ENCODE assay signal across 28 cellular contexts in genomic region chr7:113370910-113371309, GRCh38.
DNase-seq lines count a peak whose midpoint lies in the region; ATAC-seq and TF ChIP-seq lines count a peak whose summit lies in the region.
"Had no signal": no experiment of that assay in that cellular context is flagged by ENCODE, and none has a peak within 500 bp of the region (broad histone marks: within the 10 kb centered on the region; RNA-seq: fewer than 3 reads in every experiment).

No MANE protein-coding gene starts in this region.

- H3K4me3 ChIP-seq in HFF-Myc (replicated peaks; ENCODE audit: low read depth, low read length) (no peak overlapping the region), SK-N-SH (ENCODE audit: low read depth in 2 of 2, low read length in 1 of 2) (no peak overlapping the region)
- H3K4me3 ChIP-seq: breast epithelium, left ventricle myocardium inferior, neural progenitor cell, pancreas, skin epidermis had no signal

- no peak for TF ChIP-seq EP300 in SK-N-SH (IDR thresholded peaks at IDR 0.05; ENCODE audit: borderline replicate concordance in 1 of 2, low read depth in 1 of 2, low read length in 1 of 2)

- H3K4me1 Mint-ChIP-seq in WTC11, result no peaks in the 10 kb centered on the region
- H3K4me1 Mint-ChIP-seq: neural progenitor cell; stimulated activated naive B cell treated with anti-CD40 and anti-IgM and Interleukin-4, amounts not matched to agents 10 μg/mL and 1 μg/mL and 100 μg/mL, for 72 hours had no signal

- H3K36me3 Mint-ChIP-seq in WTC11, result no peaks in the 10 kb centered on the region
- H3K36me3 Mint-ChIP-seq: neural progenitor cell; stimulated activated naive B cell treated with anti-CD40 and anti-IgM and Interleukin-4, amounts not matched to agents 10 μg/mL and 1 μg/mL and 100 μg/mL, for 72 hours; type B pancreatic cell had no signal

- H3K27ac Mint-ChIP-seq in WTC11, result no peak overlapping the region
- H3K27ac Mint-ChIP-seq: activated naive CD4-positive, alpha-beta T cell treated with anti-CD3 and anti-CD28 coated beads for 36 hours; activated T-helper 1 cell treated with anti-CD3 and anti-CD28 coated beads, Interleukin-12 subunit alpha, Interleukin-12 subunit beta, Interleukin-2, Interleukin-4 antibody, amounts not matched to agents 30 ng/mL and 10 ng/mL and 1 ng/mL, durations not matched to agents 14 hours and 24 hours and 36 hours; neural progenitor cell; stimulated activated naive B cell treated with anti-CD40 and anti-IgM and Interleukin-4, amounts not matched to agents 10 μg/mL and 1 μg/mL and 100 μg/mL, for 72 hours; T-helper 1 cell treated with Interleukin-12 subunit alpha and Interleukin-12 subunit beta and Interleukin-4 antibody, amounts not matched to agents 30 μg/mL and 1 μg/mL, for 36 hours; type B pancreatic cell had no signal

- WGBS in SK-N-SH (ENCODE audit: low lambda C conversion rate), result 32% methylated on average over 2 of the region's 2 CpGs

- no peaks in the 10 kb centered on the region for H3K9me3 ChIP-seq in SK-N-SH
- H3K9me3 ChIP-seq: breast epithelium, left ventricle myocardium inferior, pancreas had no signal

- H4K20me1 ChIP-seq in SK-N-SH (ENCODE audit: insufficient read depth), result no peaks in the 10 kb centered on the region

- POLR2A ChIA-PET in SK-N-SH (lab: Yijun Ruan, JAX), result no interaction called here
- POLR2A ChIA-PET in WTC11 (lab: Charles Lee), result no interaction called here

- no peak overlapping the region for H3K4me3 Mint-ChIP-seq in WTC11
- H3K4me3 Mint-ChIP-seq: activated naive CD4-positive, alpha-beta T cell treated with anti-CD3 and anti-CD28 coated beads for 36 hours; activated T-helper 1 cell treated with anti-CD3 and anti-CD28 coated beads, Interleukin-12 subunit alpha, Interleukin-12 subunit beta, Interleukin-2, Interleukin-4 antibody, amounts not matched to agents 30 ng/mL and 10 ng/mL and 1 ng/mL, durations not matched to agents 14 hours and 24 hours and 36 hours; neural progenitor cell; stimulated activated naive B cell treated with anti-CD40 and anti-IgM and Interleukin-4, amounts not matched to agents 10 μg/mL and 1 μg/mL and 100 μg/mL, for 72 hours; T-helper 1 cell treated with Interleukin-12 subunit alpha and Interleukin-12 subunit beta and Interleukin-4 antibody, amounts not matched to agents 30 μg/mL and 1 μg/mL, for 36 hours; type B pancreatic cell had no signal

- H3K9me3 Mint-ChIP-seq in WTC11, result no peaks in the 10 kb centered on the region
- H3K9me3 Mint-ChIP-seq: activated T-helper 1 cell treated with anti-CD3 and anti-CD28 coated beads, Interleukin-12 subunit alpha, Interleukin-12 subunit beta, Interleukin-2, Interleukin-4 antibody, amounts not matched to agents 30 ng/mL and 10 ng/mL and 1 ng/mL, durations not matched to agents 14 hours and 24 hours and 36 hours; neural progenitor cell; T-helper 1 cell treated with Interleukin-12 subunit alpha and Interleukin-12 subunit beta and Interleukin-4 antibody, amounts not matched to agents 30 μg/mL and 1 μg/mL, for 36 hours; type B pancreatic cell had no signal

- DNase-seq in HFF-Myc (ENCODE audit: extremely low read depth, low read depth) (peak; percentile 19), SK-N-SH (no peak), fibroblast of gingiva (ENCODE audit: low read depth) (peak; percentile 45), NCI-H2227 treated with DMSO at 0.1 percent for 48 hours (lab: John Stamatoyannopoulos, UW) (no peak), WTC11 (ENCODE audit: low spot score) (no peak), SKM-1 treated with dmso at 0.1 percent for 144 hours (lab: John Stamatoyannopoulos, UW; ENCODE audit: unreplicated experiment) (no peak)
- no peak for DNase-seq in stimulated activated CD4-positive, alpha-beta T cell treated with anti-CD3 and anti-CD28 coated beads, Interleukin-1b, Interleukin-23, amount 100 ng/mL, for 48 hours
- DNase-seq: activated CD4-positive, CD25-positive, alpha-beta regulatory T cell; activated naive CD4-positive, alpha-beta T cell treated with anti-CD3 and anti-CD28 coated beads for 36 hours; amniotic stem cell; effector CD4-positive, alpha-beta T cell; GOT3; left ventricle myocardium inferior; mesendoderm; MM.1S; NCI-H2029 treated with DMSO at 0.1 percent for 48 hours; NCI-H226; pancreas; stimulated activated naive B cell treated with anti-CD40 and anti-IgM and Interleukin-4, amounts not matched to agents 10 μg/mL and 1 μg/mL and 100 μg/mL, for 72 hours; substantia nigra had no signal

- H3K4me2 ChIP-seq in SK-N-SH, result no peak overlapping the region
- H3K4me2 ChIP-seq: KMS-11, neural progenitor cell had no signal

- H3K27ac ChIP-seq in SK-N-SH (ENCODE audit: low read depth in 2 of 2, low read length in 1 of 2), result peak overlapping the region in 1 of 2 experiments; percentile 58; a peak in 1 of 4 replicates
- H3K27ac ChIP-seq: HL-60, KMS-11, left ventricle myocardium inferior, neural progenitor cell, pancreas, skin epidermis had no signal

- CTCF ChIA-PET in SK-N-SH (lab: Yijun Ruan, JAX) (interaction anchor here (1.5 kb wide), 1 partner anchor 211 kb away, joined by 4 read pairs; no protein-coding TSS in a partner anchor), WTC11 (lab: Charles Lee) (no interaction called here)

- TF ChIP-seq CTCF in HFF-Myc (IDR thresholded peaks at IDR 0.05; ENCODE audit: low read depth, low read length, missing control alignments) (no peak), SK-N-SH (IDR thresholded peaks at IDR 0.05) (no peak), WTC11 (IDR thresholded peaks at IDR 0.05) (no peak)

- H3K79me2 ChIP-seq in SK-N-SH (ENCODE audit: insufficient read depth), result no peaks in the 10 kb centered on the region

- no peaks in the 10 kb centered on the region for H3K9me2 ChIP-seq in SK-N-SH

- no peak for TF ChIP-seq RAD21 in SK-N-SH (IDR thresholded peaks at IDR 0.05; ENCODE audit: low read length)

- no peaks in the 10 kb centered on the region for H3K27me3 ChIP-seq in SK-N-SH (ENCODE audit: insufficient read depth)
- H3K27me3 ChIP-seq: breast epithelium, pancreas had no signal

- no peak for ATAC-seq in WTC11
- ATAC-seq: stimulated activated naive B cell treated with anti-CD40 and anti-IgM and Interleukin-4, amounts not matched to agents 10 μg/mL and 1 μg/mL and 100 μg/mL, for 72 hours had no signal

- peaks cover 93% of the 10 kb centered on the region for H3K27me3 Mint-ChIP-seq in WTC11 (ENCODE audit: low read depth)
- H3K27me3 Mint-ChIP-seq: stimulated activated naive B cell treated with anti-CD40 and anti-IgM and Interleukin-4, amounts not matched to agents 10 μg/mL and 1 μg/mL and 100 μg/mL, for 72 hours; type B pancreatic cell had no signal

- no peak overlapping the region for H2AFZ ChIP-seq in SK-N-SH (ENCODE audit: low read depth)
- H2AFZ ChIP-seq: neural progenitor cell had no signal

- H3F3A ChIP-seq in SK-N-SH (replicated peaks; ENCODE audit: insufficient read depth), result no peaks in the 10 kb centered on the region

- no peaks in the 10 kb centered on the region; a peak in 1 of 4 replicates for H3K4me1 ChIP-seq in SK-N-SH (ENCODE audit: control insufficient read depth in 1 of 2, insufficient read depth in 2 of 2, low read depth in 1 of 2, low read length in 1 of 2)
- H3K4me1 ChIP-seq: breast epithelium, left ventricle myocardium inferior, neural progenitor cell had no signal

- no peaks in the 10 kb centered on the region for H3K36me3 ChIP-seq in SK-N-SH (replicated peaks in 1 of 2; ENCODE audit: control insufficient read depth in 1 of 2, insufficient read depth in 2 of 2, low read length in 1 of 2)
- H3K36me3 ChIP-seq: breast epithelium, left ventricle myocardium inferior, neural progenitor cell, pancreas had no signal

- no peak overlapping the region for H3K9ac ChIP-seq in SK-N-SH
- H3K9ac ChIP-seq: KMS-11, neural progenitor cell had no signal

TF ChIP-seq in SK-N-SH, 30 proteins besides CTCF, POLR2A, EP300 and RAD21:
- TF ChIP-seq GATA2 (CRISPR knock-in tag; IDR thresholded peaks at IDR 0.05), result no peak
- peak; percentile 29; the same call in 1 of the 2 replicates for TF ChIP-seq POLR2AphosphoS5 (IDR thresholded peaks at IDR 0.05; ENCODE audit: low read depth, low read length)
- peak; percentile 65; the same call in 1 of the 2 replicates for TF ChIP-seq TCF12 (IDR thresholded peaks at IDR 0.05)
- TF ChIP-seq PBX3 (IDR thresholded peaks at IDR 0.05), result peak; percentile 19; the same call in 1 of the 2 replicates
- no peak for TF ChIP-seq SMC3 (IDR thresholded peaks at IDR 0.05; ENCODE audit: low read depth, low read length)
TF ChIP-seq in SK-N-SH: peak in this region for 3.

TF ChIP-seq in WTC11, 78 proteins besides CTCF, POLR2A, EP300 and RAD21:
- TF ChIP-seq FOXP1 (CRISPR knock-in tag; IDR thresholded peaks at IDR 0.05; ENCODE audit: borderline replicate concordance) (no peak), NR2C2 (CRISPR knock-in tag; IDR thresholded peaks at IDR 0.05) (no peak), CREM (CRISPR knock-in tag; IDR thresholded peaks at IDR 0.05) (no peak), KAT7 (CRISPR knock-in tag; IDR thresholded peaks at IDR 0.05; ENCODE audit: borderline replicate concordance) (no peak), NR1H2 (CRISPR knock-in tag; IDR thresholded peaks at IDR 0.05) (no peak), GTF2I (CRISPR knock-in tag; conservative IDR thresholded peaks at IDR 0.05) (no peak), ZNF396 (CRISPR knock-in tag; IDR thresholded peaks at IDR 0.05; ENCODE audit: borderline replicate concordance) (no peak), ATF3 (CRISPR knock-in tag; conservative IDR thresholded peaks at IDR 0.05) (no peak), ZNF512 (CRISPR knock-in tag; IDR thresholded peaks at IDR 0.05; ENCODE audit: borderline replicate concordance) (no peak)

Comparison
In these comparisons a context has a peak if more than half of its experiments do, and no peak if none do; other contexts are left out.
1. DNase-seq: peak in HFF-Myc (single experiment) and fibroblast of gingiva (single experiment); none in SK-N-SH (single experiment), NCI-H2227 treated with DMSO at 0.1 percent for 48 hours (single experiment), WTC11 (single experiment), SKM-1 treated with dmso at 0.1 percent for 144 hours (single experiment) and stimulated activated CD4-positive, alpha-beta T cell treated with anti-CD3 and anti-CD28 coated beads, Interleukin-1b, Interleukin-23, amount 100 ng/mL, for 48 hours (single experiment).